ENCODE assay signal across 1 cellular context in the genomic region with DNA sequence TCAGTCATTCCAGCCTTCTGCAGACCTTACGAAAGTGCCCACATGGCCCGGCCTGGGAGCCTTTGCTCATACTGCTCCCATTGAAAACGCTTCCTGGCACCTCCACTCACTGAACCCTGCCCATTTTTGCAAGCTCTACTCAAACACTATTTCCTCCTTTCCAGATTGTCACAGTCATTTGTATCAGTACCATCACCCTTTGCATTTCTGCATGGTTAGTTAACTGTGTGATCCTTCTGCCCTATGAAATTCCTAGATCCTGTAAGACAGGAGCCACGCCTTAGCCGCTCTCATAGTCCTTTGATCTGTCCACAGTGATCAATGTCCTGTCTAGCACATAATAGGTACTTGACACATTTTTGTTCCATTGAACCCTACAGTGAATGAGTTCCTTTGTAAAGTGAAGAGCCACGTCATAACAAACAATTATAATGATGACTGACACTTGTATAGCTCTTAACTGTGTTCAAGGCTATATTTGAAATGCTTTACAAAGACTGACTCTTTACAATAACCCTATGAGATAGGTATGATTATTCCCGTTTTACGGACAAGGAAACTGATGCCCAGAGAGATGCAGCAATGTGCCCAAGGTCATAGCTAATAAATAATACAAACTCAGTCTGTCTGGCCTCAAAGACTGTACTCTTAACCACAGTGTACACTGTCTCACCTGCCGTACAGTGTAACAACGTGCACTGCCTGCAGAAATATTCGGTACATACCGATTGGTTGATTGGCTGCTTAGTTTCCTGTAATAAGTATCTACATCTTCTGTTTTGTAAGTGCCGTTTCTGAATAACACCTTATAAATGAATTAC.
TF ChIP-seq lines count a peak whose summit lies in the region.

No MANE protein-coding gene starts in this region.

TF ChIP-seq in HepG2, 621 proteins besides CTCF, POLR2A, EP300 and RAD21 (continued from another document and continues in another):
- TF ChIP-seq, protein P1, sequence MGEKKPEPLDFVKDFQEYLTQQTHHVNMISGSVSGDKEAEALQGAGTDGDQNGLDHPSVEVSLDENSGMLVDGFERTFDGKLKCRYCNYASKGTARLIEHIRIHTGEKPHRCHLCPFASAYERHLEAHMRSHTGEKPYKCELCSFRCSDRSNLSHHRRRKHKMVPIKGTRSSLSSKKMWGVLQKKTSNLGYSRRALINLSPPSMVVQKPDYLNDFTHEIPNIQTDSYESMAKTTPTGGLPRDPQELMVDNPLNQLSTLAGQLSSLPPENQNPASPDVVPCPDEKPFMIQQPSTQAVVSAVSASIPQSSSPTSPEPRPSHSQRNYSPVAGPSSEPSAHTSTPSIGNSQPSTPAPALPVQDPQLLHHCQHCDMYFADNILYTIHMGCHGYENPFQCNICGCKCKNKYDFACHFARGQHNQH (CRISPR knock-in tag; IDR thresholded peaks at IDR 0.05), result peak; percentile 76
- TF ChIP-seq AHR (CRISPR knock-in tag; IDR thresholded peaks at IDR 0.05) (no peak), RFXANK (CRISPR knock-in tag; IDR thresholded peaks at IDR 0.05) (0 out of 2 replicates have a peak, but pooled peaks have one; percentile 15), ZNF484 (CRISPR knock-in tag; IDR thresholded peaks at IDR 0.05; ENCODE audit: borderline replicate concordance, low read depth) (no peak), FOSL2 (CRISPR knock-in tag; IDR thresholded peaks at IDR 0.05) (peak; percentile 94), ZNF367 (CRISPR knock-in tag; IDR thresholded peaks at IDR 0.05; ENCODE audit: borderline replicate concordance) (no peak), ZNF605 (CRISPR knock-in tag; IDR thresholded peaks at IDR 0.05) (0 out of 2 replicates have a peak, but pooled peaks have one; percentile 48), SKIL (CRISPR knock-in tag; IDR thresholded peaks at IDR 0.05; ENCODE audit: borderline replicate concordance) (peak; percentile 92), IRF2 (CRISPR knock-in tag; IDR thresholded peaks at IDR 0.05) (peak; percentile 64), ZNF44 (CRISPR knock-in tag; IDR thresholded peaks at IDR 0.05) (0 out of 2 replicates have a peak, but pooled peaks have one; percentile 30), PITX1 (CRISPR knock-in tag; IDR thresholded peaks at IDR 0.05) (peak; percentile 95), FOXO4 (CRISPR knock-in tag; conservative IDR thresholded peaks at IDR 0.05) (no peak), SP2 (CRISPR knock-in tag; IDR thresholded peaks at IDR 0.05) (no peak), ZNF253 (CRISPR knock-in tag; IDR thresholded peaks at IDR 0.05; ENCODE audit: borderline replicate concordance) (no peak), HMG20A (CRISPR knock-in tag; IDR thresholded peaks at IDR 0.05; ENCODE audit: borderline replicate concordance) (peak; percentile 95), FOXK2 (IDR thresholded peaks at IDR 0.05) (0 out of 2 replicates have a peak, but pooled peaks have one; percentile 32), PBX3 (CRISPR knock-in tag; IDR thresholded peaks at IDR 0.05; ENCODE audit: borderline replicate concordance) (no peak), TEAD2 (CRISPR knock-in tag; IDR thresholded peaks at IDR 0.05) (no peak), ZNF720 (CRISPR knock-in tag; IDR thresholded peaks at IDR 0.05) (no peak), SAFB2 (CRISPR knock-in tag; IDR thresholded peaks at IDR 0.05; ENCODE audit: borderline replicate concordance, low read depth) (no peak), ERF (CRISPR knock-in tag; IDR thresholded peaks at IDR 0.05) (peak; percentile 71; the same call in 1 of the 2 replicates), HDAC2 (CRISPR knock-in tag; IDR thresholded peaks at IDR 0.05) (peak; percentile 96), CBFB (CRISPR knock-in tag; IDR thresholded peaks at IDR 0.05) (peak; percentile 85), JUN (CRISPR knock-in tag; IDR thresholded peaks at IDR 0.05) (peak; percentile 97)
- TF ChIP-seq, protein P2, sequence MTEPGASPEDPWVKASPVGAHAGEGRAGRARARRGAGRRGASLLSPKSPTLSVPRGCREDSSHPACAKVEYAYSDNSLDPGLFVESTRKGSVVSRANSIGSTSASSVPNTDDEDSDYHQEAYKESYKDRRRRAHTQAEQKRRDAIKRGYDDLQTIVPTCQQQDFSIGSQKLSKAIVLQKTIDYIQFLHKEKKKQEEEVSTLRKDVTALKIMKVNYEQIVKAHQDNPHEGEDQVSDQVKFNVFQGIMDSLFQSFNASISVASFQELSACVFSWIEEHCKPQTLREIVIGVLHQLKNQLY (CRISPR knock-in tag; IDR thresholded peaks at IDR 0.05), result peak; percentile 93
- TF ChIP-seq, protein P3, sequence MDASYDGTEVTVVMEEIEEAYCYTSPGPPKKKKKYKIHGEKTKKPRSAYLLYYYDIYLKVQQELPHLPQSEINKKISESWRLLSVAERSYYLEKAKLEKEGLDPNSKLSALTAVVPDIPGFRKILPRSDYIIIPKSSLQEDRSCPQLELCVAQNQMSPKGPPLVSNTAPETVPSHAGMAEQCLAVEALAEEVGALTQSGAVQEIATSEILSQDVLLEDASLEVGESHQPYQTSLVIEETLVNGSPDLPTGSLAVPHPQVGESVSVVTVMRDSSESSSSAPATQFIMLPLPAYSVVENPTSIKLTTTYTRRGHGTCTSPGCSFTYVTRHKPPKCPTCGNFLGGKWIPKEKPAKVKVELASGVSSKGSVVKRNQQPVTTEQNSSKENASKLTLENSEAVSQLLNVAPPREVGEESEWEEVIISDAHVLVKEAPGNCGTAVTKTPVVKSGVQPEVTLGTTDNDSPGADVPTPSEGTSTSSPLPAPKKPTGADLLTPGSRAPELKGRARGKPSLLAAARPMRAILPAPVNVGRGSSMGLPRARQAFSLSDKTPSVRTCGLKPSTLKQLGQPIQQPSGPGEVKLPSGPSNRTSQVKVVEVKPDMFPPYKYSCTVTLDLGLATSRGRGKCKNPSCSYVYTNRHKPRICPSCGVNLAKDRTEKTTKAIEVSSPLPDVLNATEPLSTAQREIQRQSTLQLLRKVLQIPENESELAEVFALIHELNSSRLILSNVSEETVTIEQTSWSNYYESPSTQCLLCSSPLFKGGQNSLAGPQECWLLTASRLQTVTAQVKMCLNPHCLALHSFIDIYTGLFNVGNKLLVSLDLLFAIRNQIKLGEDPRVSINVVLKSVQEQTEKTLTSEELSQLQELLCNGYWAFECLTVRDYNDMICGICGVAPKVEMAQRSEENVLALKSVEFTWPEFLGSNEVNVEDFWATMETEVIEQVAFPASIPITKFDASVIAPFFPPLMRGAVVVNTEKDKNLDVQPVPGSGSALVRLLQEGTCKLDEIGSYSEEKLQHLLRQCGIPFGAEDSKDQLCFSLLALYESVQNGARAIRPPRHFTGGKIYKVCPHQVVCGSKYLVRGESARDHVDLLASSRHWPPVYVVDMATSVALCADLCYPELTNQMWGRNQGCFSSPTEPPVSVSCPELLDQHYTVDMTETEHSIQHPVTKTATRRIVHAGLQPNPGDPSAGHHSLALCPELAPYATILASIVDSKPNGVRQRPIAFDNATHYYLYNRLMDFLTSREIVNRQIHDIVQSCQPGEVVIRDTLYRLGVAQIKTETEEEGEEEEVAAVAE (CRISPR knock-in tag; IDR thresholded peaks at IDR 0.05; ENCODE audit: borderline replicate concordance), result 0 out of 2 replicates have a peak, but pooled peaks have one; percentile 77
- TF ChIP-seq, protein P4, sequence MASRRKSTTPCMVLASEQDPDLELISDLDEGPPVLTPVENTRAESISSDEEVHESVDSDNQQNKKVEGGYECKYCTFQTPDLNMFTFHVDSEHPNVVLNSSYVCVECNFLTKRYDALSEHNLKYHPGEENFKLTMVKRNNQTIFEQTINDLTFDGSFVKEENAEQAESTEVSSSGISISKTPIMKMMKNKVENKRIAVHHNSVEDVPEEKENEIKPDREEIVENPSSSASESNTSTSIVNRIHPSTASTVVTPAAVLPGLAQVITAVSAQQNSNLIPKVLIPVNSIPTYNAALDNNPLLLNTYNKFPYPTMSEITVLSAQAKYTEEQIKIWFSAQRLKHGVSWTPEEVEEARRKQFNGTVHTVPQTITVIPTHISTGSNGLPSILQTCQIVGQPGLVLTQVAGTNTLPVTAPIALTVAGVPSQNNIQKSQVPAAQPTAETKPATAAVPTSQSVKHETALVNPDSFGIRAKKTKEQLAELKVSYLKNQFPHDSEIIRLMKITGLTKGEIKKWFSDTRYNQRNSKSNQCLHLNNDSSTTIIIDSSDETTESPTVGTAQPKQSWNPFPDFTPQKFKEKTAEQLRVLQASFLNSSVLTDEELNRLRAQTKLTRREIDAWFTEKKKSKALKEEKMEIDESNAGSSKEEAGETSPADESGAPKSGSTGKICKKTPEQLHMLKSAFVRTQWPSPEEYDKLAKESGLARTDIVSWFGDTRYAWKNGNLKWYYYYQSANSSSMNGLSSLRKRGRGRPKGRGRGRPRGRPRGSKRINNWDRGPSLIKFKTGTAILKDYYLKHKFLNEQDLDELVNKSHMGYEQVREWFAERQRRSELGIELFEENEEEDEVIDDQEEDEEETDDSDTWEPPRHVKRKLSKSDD (CRISPR knock-in tag; IDR thresholded peaks at IDR 0.05; ENCODE audit: low read depth), result peak; percentile 63; the same call in 1 of the 2 replicates
- TF ChIP-seq, protein P5, sequence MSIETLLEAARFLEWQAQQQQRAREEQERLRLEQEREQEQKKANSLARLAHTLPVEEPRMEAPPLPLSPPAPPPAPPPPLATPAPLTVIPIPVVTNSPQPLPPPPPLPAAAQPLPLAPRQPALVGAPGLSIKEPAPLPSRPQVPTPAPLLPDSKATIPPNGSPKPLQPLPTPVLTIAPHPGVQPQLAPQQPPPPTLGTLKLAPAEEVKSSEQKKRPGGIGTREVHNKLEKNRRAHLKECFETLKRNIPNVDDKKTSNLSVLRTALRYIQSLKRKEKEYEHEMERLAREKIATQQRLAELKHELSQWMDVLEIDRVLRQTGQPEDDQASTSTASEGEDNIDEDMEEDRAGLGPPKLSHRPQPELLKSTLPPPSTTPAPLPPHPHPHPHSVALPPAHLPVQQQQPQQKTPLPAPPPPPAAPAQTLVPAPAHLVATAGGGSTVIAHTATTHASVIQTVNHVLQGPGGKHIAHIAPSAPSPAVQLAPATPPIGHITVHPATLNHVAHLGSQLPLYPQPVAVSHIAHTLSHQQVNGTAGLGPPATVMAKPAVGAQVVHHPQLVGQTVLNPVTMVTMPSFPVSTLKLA (IDR thresholded peaks at IDR 0.05), result 0 out of 2 replicates have a peak, but pooled peaks have one; percentile 8
- TF ChIP-seq, protein P6, sequence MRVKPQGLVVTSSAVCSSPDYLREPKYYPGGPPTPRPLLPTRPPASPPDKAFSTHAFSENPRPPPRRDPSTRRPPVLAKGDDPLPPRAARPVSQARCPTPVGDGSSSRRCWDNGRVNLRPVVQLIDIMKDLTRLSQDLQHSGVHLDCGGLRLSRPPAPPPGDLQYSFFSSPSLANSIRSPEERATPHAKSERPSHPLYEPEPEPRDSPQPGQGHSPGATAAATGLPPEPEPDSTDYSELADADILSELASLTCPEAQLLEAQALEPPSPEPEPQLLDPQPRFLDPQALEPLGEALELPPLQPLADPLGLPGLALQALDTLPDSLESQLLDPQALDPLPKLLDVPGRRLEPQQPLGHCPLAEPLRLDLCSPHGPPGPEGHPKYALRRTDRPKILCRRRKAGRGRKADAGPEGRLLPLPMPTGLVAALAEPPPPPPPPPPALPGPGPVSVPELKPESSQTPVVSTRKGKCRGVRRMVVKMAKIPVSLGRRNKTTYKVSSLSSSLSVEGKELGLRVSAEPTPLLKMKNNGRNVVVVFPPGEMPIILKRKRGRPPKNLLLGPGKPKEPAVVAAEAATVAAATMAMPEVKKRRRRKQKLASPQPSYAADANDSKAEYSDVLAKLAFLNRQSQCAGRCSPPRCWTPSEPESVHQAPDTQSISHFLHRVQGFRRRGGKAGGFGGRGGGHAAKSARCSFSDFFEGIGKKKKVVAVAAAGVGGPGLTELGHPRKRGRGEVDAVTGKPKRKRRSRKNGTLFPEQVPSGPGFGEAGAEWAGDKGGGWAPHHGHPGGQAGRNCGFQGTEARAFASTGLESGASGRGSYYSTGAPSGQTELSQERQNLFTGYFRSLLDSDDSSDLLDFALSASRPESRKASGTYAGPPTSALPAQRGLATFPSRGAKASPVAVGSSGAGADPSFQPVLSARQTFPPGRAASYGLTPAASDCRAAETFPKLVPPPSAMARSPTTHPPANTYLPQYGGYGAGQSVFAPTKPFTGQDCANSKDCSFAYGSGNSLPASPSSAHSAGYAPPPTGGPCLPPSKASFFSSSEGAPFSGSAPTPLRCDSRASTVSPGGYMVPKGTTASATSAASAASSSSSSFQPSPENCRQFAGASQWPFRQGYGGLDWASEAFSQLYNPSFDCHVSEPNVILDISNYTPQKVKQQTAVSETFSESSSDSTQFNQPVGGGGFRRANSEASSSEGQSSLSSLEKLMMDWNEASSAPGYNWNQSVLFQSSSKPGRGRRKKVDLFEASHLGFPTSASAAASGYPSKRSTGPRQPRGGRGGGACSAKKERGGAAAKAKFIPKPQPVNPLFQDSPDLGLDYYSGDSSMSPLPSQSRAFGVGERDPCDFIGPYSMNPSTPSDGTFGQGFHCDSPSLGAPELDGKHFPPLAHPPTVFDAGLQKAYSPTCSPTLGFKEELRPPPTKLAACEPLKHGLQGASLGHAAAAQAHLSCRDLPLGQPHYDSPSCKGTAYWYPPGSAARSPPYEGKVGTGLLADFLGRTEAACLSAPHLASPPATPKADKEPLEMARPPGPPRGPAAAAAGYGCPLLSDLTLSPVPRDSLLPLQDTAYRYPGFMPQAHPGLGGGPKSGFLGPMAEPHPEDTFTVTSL (CRISPR knock-in tag; IDR thresholded peaks at IDR 0.05; ENCODE audit: borderline replicate concordance), result peak; percentile 86
